Comparison of ENCODE assay signal across 7 cellular contexts in the genomic region with DNA sequence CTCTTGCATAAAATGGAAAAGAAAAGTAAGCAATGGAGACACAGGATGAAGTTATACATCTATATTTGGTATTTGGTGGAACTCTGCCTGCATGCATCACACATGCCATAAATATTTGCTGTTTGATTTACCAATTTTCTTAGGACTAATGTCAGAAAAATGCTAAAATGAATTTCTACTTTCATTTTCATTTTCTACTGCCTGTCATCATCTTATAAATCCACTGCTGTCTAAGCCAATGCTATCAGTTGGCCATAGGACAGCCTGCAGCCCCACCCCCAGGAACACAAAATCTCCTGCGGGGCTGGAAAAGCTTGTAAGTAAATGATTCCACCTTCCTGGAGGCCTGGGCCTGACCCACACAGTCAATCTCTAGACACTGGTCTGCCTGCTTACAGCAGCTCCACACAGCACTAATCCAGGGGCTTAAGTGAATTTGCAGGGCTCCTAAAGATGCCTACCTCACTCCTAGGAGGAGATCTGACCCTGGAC.
DNase-seq lines count a peak whose midpoint lies in the region; ATAC-seq and TF ChIP-seq lines count a peak whose summit lies in the region.

No MANE protein-coding gene starts in this region.

- H3K36me3 ChIP-seq in SJSA1, result no peaks in the 10 kb centered on the region

- peak; percentile 19 for DNase-seq in H4 (ENCODE audit: low spot score)
- peak; percentile 59 to 65 for DNase-seq in SJSA1 (ENCODE audit: low read depth in 1 of 2, low spot score in 2 of 2)
- peak; percentile 91 for DNase-seq in fibroblast of villous mesenchyme (ENCODE audit: low read depth)
- peak; percentile 62 for DNase-seq in skeletal muscle cell (ENCODE audit: low read depth)
- no peak for DNase-seq in SKM-1 (lab: John Stamatoyannopoulos, UW; ENCODE audit: unreplicated experiment)
- no peak for DNase-seq in dorsolateral prefrontal cortex

- no peak overlapping the region for H3K4me3 ChIP-seq in SJSA1
- H3K4me3 ChIP-seq in fibroblast of villous mesenchyme (ENCODE audit: low read depth, low read length), result no peak overlapping the region
- no peak overlapping the region for H3K4me3 ChIP-seq in skeletal muscle cell (ENCODE audit: low read depth, low read length)
- peak overlapping the region in 19 of 59 donors; percentile 0 to 33 (median 17) for H3K4me3 ChIP-seq in dorsolateral prefrontal cortex

- H3K4me1 ChIP-seq in SJSA1 (replicated peaks), result peaks cover 21% of the 10 kb centered on the region

- TF ChIP-seq CTCF in fibroblast of villous mesenchyme (IDR thresholded peaks at IDR 0.05; ENCODE audit: insufficient read depth, low read depth, low read length), result no peak
- TF ChIP-seq CTCF in dorsolateral prefrontal cortex (IDR thresholded peaks at IDR 0.05 in 54 of 56, conservative IDR thresholded peaks at IDR 0.05 in 2 of 56; ENCODE audit: low read depth in 1 of 56, partially characterized antibody in 56 of 56), result no peak

- intact Hi-C loops in dorsolateral prefrontal cortex (cut with DNase I), result no loop called here

- H3K9me3 ChIP-seq in SJSA1 (replicated peaks), result no peaks in the 10 kb centered on the region

- H3K27me3 ChIP-seq in SJSA1 (replicated peaks) (no peaks in the 10 kb centered on the region), dorsolateral prefrontal cortex (no peaks in the 10 kb centered on the region)

- ATAC-seq in GM18511 (IDR thresholded peaks at IDR 0.05; ENCODE audit: unreplicated experiment), result no peak

- peak overlapping the region; percentile 66 for H3K27ac ChIP-seq in SJSA1
- peak overlapping the region in 14 of 59 donors; percentile 2 to 59 (median 32) for H3K27ac ChIP-seq in dorsolateral prefrontal cortex

Comparison
In these comparisons a context has a peak if more than half of its experiments do, and no peak if none do; other contexts are left out.
1. DNase-seq: peak in H4 (single experiment), SJSA1 (2 of 2), fibroblast of villous mesenchyme (single experiment) and skeletal muscle cell (single experiment); none in SKM-1 (single experiment) and dorsolateral prefrontal cortex (0 of 10).